10 cellular contexts compared by ENCODE assay signal in genomic region chr20:10647471-10647870, GRCh38. TPM values are rescaled to one million over a fixed set of nuclear protein-coding genes. Genes with fewer than 3 reads are reported as not detected.
DNase-seq lines count a peak whose midpoint lies in the region; ATAC-seq, FAIRE-seq and TF ChIP-seq lines count a peak whose summit lies in the region.
"Had no signal": no experiment of that assay in that cellular context is flagged by ENCODE, and none has a peak within 500 bp of the region (broad histone marks: within the 10 kb centered on the region; RNA-seq: fewer than 3 reads in every experiment).

No MANE protein-coding gene starts in this region.

- peak overlapping the region; percentile 55 for H3K18ac ChIP-seq in trophoblast cell (ENCODE audit: low read length)

- no peak overlapping the region for H4K12ac ChIP-seq in trophoblast cell (ENCODE audit: low read depth, low read length)

- peak overlapping the region; percentile 77 for H2AK5ac ChIP-seq in trophoblast cell (ENCODE audit: low read length)

- BruUV-seq in mammary epithelial cell (replicated peaks; lab: Mats Ljungman, UMichigan), result no TSS peak

- CTCF ChIA-PET in mammary epithelial cell (lab: Charles Lee; ENCODE audit: low non-redundant PET), result no interaction called here

- no peaks in the 10 kb centered on the region for H4K20me1 ChIP-seq in mammary epithelial cell (ENCODE audit: insufficient read depth, low read length)

- DNase-seq in DMS 273 (lab: John Stamatoyannopoulos, UW; ENCODE audit: unreplicated experiment) (peak; percentile 22), DMS 273 treated with DMSO at 0.1 percent for 48 hours (lab: John Stamatoyannopoulos, UW) (no peak), HT-29 (ENCODE audit: low spot score) (peak; percentile 22), mammary epithelial cell (no peak), trophoblast cell (peak; percentile 79 to 83), small intestine (no peak), prostate gland (ENCODE audit: low spot score) (no peak)
- DNase-seq: 8988T, MM.1S had no signal

- H3K27me3 ChIP-seq in mammary epithelial cell (ENCODE audit: insufficient read depth, low read length) (no peaks in the 10 kb centered on the region), trophoblast cell (ENCODE audit: insufficient read depth, low read length) (no peaks in the 10 kb centered on the region), small intestine (ENCODE audit: control insufficient read depth in 2 of 2, insufficient read depth in 2 of 2, low read length in 2 of 2) (no peaks in the 10 kb centered on the region), prostate gland (replicated peaks; ENCODE audit: insufficient read depth) (no peaks in the 10 kb centered on the region)

- H3K79me2 ChIP-seq in mammary epithelial cell (ENCODE audit: insufficient read depth, low read length), result peaks cover 92% of the 10 kb centered on the region
- peaks cover 4% of the 10 kb centered on the region for H3K79me2 ChIP-seq in trophoblast cell (ENCODE audit: control insufficient read depth, insufficient read depth, low read length, poor library complexity)

- H3K4me1 ChIP-seq in mammary epithelial cell (ENCODE audit: insufficient read depth, low read length) (peaks cover 4% of the 10 kb centered on the region), trophoblast cell (ENCODE audit: control insufficient read depth in 1 of 2, insufficient read depth in 2 of 2, low read length in 2 of 2) (peaks cover 42 to 45% of the 10 kb centered on the region in 2 experiments), small intestine (ENCODE audit: control insufficient read depth in 2 of 2, insufficient read depth in 1 of 2, low read depth in 1 of 2, low read length in 1 of 2) (no peaks in the 10 kb centered on the region), prostate gland (replicated peaks) (no peaks in the 10 kb centered on the region)

- H3K4me2 ChIP-seq in mammary epithelial cell (ENCODE audit: insufficient read depth, low read depth, low read length) (no peak overlapping the region), trophoblast cell (ENCODE audit: low read length) (no peak overlapping the region)

- peak overlapping the region; percentile 32 for H2BK5ac ChIP-seq in trophoblast cell (ENCODE audit: low read depth, low read length, poor library complexity)

- TF ChIP-seq CTCF in mammary epithelial cell (conservative IDR thresholded peaks at IDR 0.05 in 1 of 2, IDR thresholded peaks at IDR 0.05 in 1 of 2; ENCODE audit: extremely low read depth in 1 of 2, insufficient read depth in 1 of 2, low read depth in 1 of 2, low read length in 2 of 2), result peak; percentile 26 to 42
- TF ChIP-seq CTCF in prostate gland (IDR thresholded peaks at IDR 0.05), result peak in 2 of 4 experiments; percentile 21 to 26

- H3K14ac ChIP-seq in trophoblast cell (ENCODE audit: low read length), result peak overlapping the region; percentile 52

- H3K4me3 ChIP-seq in mammary epithelial cell (replicated peaks in 1 of 3; ENCODE audit: insufficient read depth in 1 of 3, low read depth in 2 of 3, low read length in 3 of 3) (no peak overlapping the region), trophoblast cell (ENCODE audit: low read depth, low read length) (no peak overlapping the region), small intestine (ENCODE audit: low read depth in 1 of 2, low read length in 2 of 2) (no peak overlapping the region), prostate gland (no peak overlapping the region)

- peak overlapping the region; percentile 27 for H2BK120ac ChIP-seq in trophoblast cell (ENCODE audit: insufficient read depth, low read length, poor library complexity)

- H3K36me3 ChIP-seq in mammary epithelial cell (ENCODE audit: insufficient read depth, low read length), result peaks cover 86% of the 10 kb centered on the region
- peaks cover 51 to 86% of the 10 kb centered on the region in 2 experiments for H3K36me3 ChIP-seq in trophoblast cell (ENCODE audit: control insufficient read depth in 1 of 2, insufficient read depth in 2 of 2, low read length in 2 of 2)
- peaks cover 17 to 54% of the 10 kb centered on the region in 2 donors for H3K36me3 ChIP-seq in small intestine (ENCODE audit: control insufficient read depth in 2 of 2, insufficient read depth in 2 of 2, low read length in 2 of 2)
- H3K36me3 ChIP-seq in prostate gland, result peaks cover 17 to 54% of the 10 kb centered on the region in 2 donors

- in situ Hi-C loops in mammary epithelial cell (cut with MboI; ENCODE audit: low sequenced_read_pairs in 2 of 2), result loop anchor here (10.0 to 25.0 kb wide), 3 partner anchors 93 to 660 kb away; no protein-coding TSS in a partner anchor

- intact Hi-C loops in mammary epithelial cell (cut with micrococcal nuclease), result loop anchor here (1.0 kb wide), 1 partner anchor 94 kb away; no protein-coding TSS in a partner anchor
- intact Hi-C loops in prostate gland (cut with DNase I), result no loop called here

- dilution Hi-C loops in mammary epithelial cell (cut with HindIII; ENCODE audit: low sequenced_read_pairs), result no loop called here

- H4K8ac ChIP-seq in trophoblast cell (ENCODE audit: low read depth, low read length), result peak overlapping the region; percentile 5

- H2BK12ac ChIP-seq in trophoblast cell (ENCODE audit: low read length), result peak overlapping the region; percentile 48

- H3K23ac ChIP-seq in trophoblast cell (ENCODE audit: low read length), result no peak overlapping the region

- ATAC-seq in HG03460 (IDR thresholded peaks at IDR 0.05; ENCODE audit: unreplicated experiment), result no peak

- H4K91ac ChIP-seq in trophoblast cell (ENCODE audit: low read depth, low read length), result peak overlapping the region; percentile 49

- H3K27ac ChIP-seq in mammary epithelial cell (ENCODE audit: insufficient read depth, low read depth, low read length) (no peak overlapping the region), trophoblast cell (ENCODE audit: low read depth, low read length) (peak overlapping the region; percentile 69), small intestine (ENCODE audit: low read depth in 1 of 2, low read length in 1 of 2) (no peak overlapping the region), prostate gland (peak overlapping the region in 1 of 2 donors; percentile 19)

- TF ChIP-seq POLR2A in prostate gland (IDR thresholded peaks at IDR 0.05), result no peak

- no peak for FAIRE-seq in small intestine (lab: Jason Lieb, UNC)

- 71% methylated on average over 9 of the region's 9 CpGs for WGBS in mammary epithelial cell (ENCODE audit: low coverage, missing lambda C conversion rate)
- no CpG with 5 or more reads among the region's 9 CpGs for WGBS in trophoblast cell (ENCODE audit: extremely low coverage, insufficient coverage, insufficient read length)
- 72 to 86% (median 83%) methylated on average over 9 of the region's 9 CpGs for WGBS in small intestine, 3 donors
- 60% methylated on average over 9 of the region's 9 CpGs for WGBS in prostate gland

- H3K79me1 ChIP-seq in trophoblast cell (ENCODE audit: low read length), result peaks cover 18% of the 10 kb centered on the region

- H3K9ac ChIP-seq in mammary epithelial cell (ENCODE audit: insufficient read depth, low read length) (no peak overlapping the region), trophoblast cell (ENCODE audit: low read length) (no peak overlapping the region)

- H3K4ac ChIP-seq in trophoblast cell (ENCODE audit: low read depth, low read length), result peak overlapping the region; percentile 12

- H3K9me3 ChIP-seq in mammary epithelial cell (replicated peaks; ENCODE audit: insufficient read depth, low read length) (no peaks in the 10 kb centered on the region), trophoblast cell (ENCODE audit: insufficient read depth, low read depth, low read length) (no peaks in the 10 kb centered on the region), small intestine (ENCODE audit: control insufficient read depth, low read depth) (no peaks in the 10 kb centered on the region), prostate gland (no peaks in the 10 kb centered on the region)

- H2AFZ ChIP-seq in mammary epithelial cell (ENCODE audit: low read depth, low read length) (no peak overlapping the region), trophoblast cell (ENCODE audit: insufficient read depth, low read length, poor library complexity) (no peak overlapping the region)

RNA-seq across cellular contexts. Expression of gene JAG1, which starts 26.3 kb away (rescaled TPM):
- total RNA-seq in HT-29 (2014; rRNA removed; shearing (Covaris generic)), result 13.9 and 15.5 TPM in 2 replicates
- total RNA-seq in mammary epithelial cell (100 to 1,000 TPM; 244 to 283 TPM), prostate gland (10 to 100 TPM; 46.5 to 72.3 TPM)
- polyA plus RNA-seq in mammary epithelial cell (54.7 TPM), small intestine (10 to 100 TPM in 2 of 3 donors, 1 to 10 TPM in 1; 6.3 to 18.7 (median 12.7) TPM)
- polyA minus RNA-seq in mammary epithelial cell, result 300 TPM
- 34.3 and 36.3 TPM in 2 replicates for polyA plus RNA-seq in trophoblast cell (2013)

Comparison
In these comparisons a context has a peak if more than half of its experiments do, and no peak if none do; other contexts are left out.
1. DNase-seq: peak in DMS 273 (single experiment), HT-29 (single experiment) and trophoblast cell (2 of 2); none in DMS 273 treated with DMSO at 0.1 percent for 48 hours (single experiment), mammary epithelial cell (single experiment), small intestine (single experiment) and prostate gland (single experiment).